ENCODE assay signal across 22 cellular contexts in the genomic region with DNA sequence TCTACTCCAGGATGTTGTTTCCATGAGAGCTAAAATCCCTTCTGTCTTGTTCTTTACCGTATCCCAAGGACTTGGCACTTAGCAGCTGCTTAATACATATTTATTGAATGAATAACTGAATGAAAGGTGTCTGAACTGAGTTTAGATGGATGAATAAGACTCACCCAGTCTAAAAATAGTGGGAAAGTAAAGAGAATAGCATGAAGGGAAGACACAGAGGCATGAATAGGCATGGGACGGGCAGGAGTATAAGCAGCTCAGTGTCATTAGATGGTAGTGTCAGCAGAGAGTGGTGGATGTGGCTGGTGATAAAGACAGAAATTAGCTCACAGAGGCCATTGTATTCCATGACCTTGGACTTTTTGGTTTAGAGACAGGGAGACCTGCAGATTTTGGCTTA. TPM values are rescaled to one million over a fixed set of nuclear protein-coding genes. Genes with fewer than 3 reads are reported as not detected.
"Had no signal": no experiment of that assay in that cellular context is flagged by ENCODE, and none has a peak within 500 bp of the region (broad histone marks: within the 10 kb centered on the region; RNA-seq: fewer than 3 reads in every experiment).

No MANE protein-coding gene starts in this region.

- H3K9me3 ChIP-seq: esophagus muscularis mucosa, neutrophil, right atrium auricular region, testis, tibial nerve, upper lobe of right lung, vagina had no signal

- H3K4me2 ChIP-seq: hepatocyte had no signal

- H3K36me3 ChIP-seq: esophagus muscularis mucosa, neutrophil, right atrium auricular region, tibial nerve, upper lobe of right lung, vagina had no signal

- H3K4me1 ChIP-seq: esophagus muscularis mucosa, right atrium auricular region, testis, tibial nerve, upper lobe of right lung, vagina had no signal

- H3K27ac ChIP-seq: epithelial cell of prostate, esophagus muscularis mucosa, hepatocyte, neutrophil, right atrium auricular region, testis, tibial nerve, upper lobe of right lung, vagina had no signal

- H3K27me3 ChIP-seq: esophagus muscularis mucosa, hepatocyte, neutrophil, right atrium auricular region, testis, upper lobe of right lung, vagina had no signal

- H3K4me3 ChIP-seq: esophagus muscularis mucosa, hepatocyte, lung, right atrium auricular region, testis, tibial nerve, upper lobe of right lung, vagina had no signal

- DNase-seq: effector memory CD4-positive, alpha-beta T cell; foreskin fibroblast; head of caudate nucleus; left colon; left ventricle myocardium superior; mesendoderm; naive thymus-derived CD8-positive, alpha-beta T cell; stimulated activated CD4-positive, alpha-beta T cell treated with anti-CD3 and anti-CD28 coated beads, Interleukin-4, amount 100 ng/mL, for 24 hours; stimulated activated naive B cell treated with anti-CD40 and anti-IgM and Interleukin-4, amounts not matched to agents 10 μg/mL and 1 μg/mL and 100 μg/mL, for 72 hours; stimulated activated naive CD8-positive, alpha-beta T cell treated with anti-CD3 and anti-CD28 coated beads, Interleukin-15, amount 100 ng/mL, for 72 hours; testis; upper lobe of right lung had no signal

- ATAC-seq: left colon; naive thymus-derived CD8-positive, alpha-beta T cell; stimulated activated naive B cell treated with anti-CD40 and anti-IgM and Interleukin-4, amounts not matched to agents 10 μg/mL and 1 μg/mL and 100 μg/mL, for 72 hours; upper lobe of right lung had no signal

RNA-seq across cellular contexts. Expression of a gene that starts 9.2 kb away (rescaled TPM):
- total RNA-seq: naive thymus-derived CD8-positive, alpha-beta T cell; osteoblast had no signal
- polyA plus RNA-seq: hepatocyte, neural cell had no signal
